In the genomic region with DNA sequence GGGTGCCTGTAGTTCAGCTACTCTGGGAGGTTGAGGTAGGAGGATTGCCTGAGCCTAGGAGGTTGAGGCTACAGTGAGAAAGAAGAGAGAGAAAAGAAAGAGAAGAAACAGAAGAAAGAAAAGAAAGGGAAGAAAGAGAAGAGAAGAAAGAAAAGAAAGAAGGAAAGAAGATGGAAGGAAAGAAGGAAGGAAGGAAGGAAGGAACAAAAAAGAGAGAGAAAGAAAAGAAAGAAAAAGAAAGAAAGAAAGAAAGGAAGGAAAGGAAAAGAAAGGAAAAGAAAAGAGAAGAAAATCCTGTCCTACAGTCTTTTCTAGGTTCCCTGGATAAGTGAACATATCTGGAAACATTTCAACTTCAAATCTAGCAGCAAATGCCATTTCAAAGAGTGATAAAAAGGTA, we compare ENCODE assay signal across 9 cellular contexts.
"Had no signal": no experiment of that assay in that cellular context is flagged by ENCODE, and none has a peak within 500 bp of the region (broad histone marks: within the 10 kb centered on the region; RNA-seq: fewer than 3 reads in every experiment).

No MANE protein-coding gene starts in this region.

- H3K9me3 Mint-ChIP-seq: activated B cell treated with CpG ODN at 0.5 μM for 24 hours; endodermal cell; T-helper 1 cell treated with Interleukin-12 subunit alpha and Interleukin-12 subunit beta and Interleukin-4 antibody, amounts not matched to agents 30 μg/mL and 1 μg/mL, for 36 hours had no signal

- H3K4me3 Mint-ChIP-seq: activated B cell treated with CpG ODN at 0.5 μM for 24 hours; endodermal cell; T-helper 1 cell treated with Interleukin-12 subunit alpha and Interleukin-12 subunit beta and Interleukin-4 antibody, amounts not matched to agents 30 μg/mL and 1 μg/mL, for 36 hours had no signal

- H3K27me3 Mint-ChIP-seq: activated B cell treated with CpG ODN at 0.5 μM for 24 hours had no signal

- DNase-seq: activated B cell treated with CpG ODN at 0.5 μM for 24 hours; brain microvascular endothelial cell; cerebellar nuclear complex; dermis blood vessel endothelial cell; endodermal cell; retina; stimulated activated CD4-positive, alpha-beta T cell treated with anti-CD3 and anti-CD28 coated beads, Interleukin-15, amount 100 ng/mL, for 24 hours; stimulated activated CD4-positive, alpha-beta T cell treated with anti-CD3 and anti-CD28 coated beads, Interleukin-4, amount 100 ng/mL, for 4 hours had no signal

- H3K27ac Mint-ChIP-seq: activated B cell treated with CpG ODN at 0.5 μM for 24 hours, endodermal cell had no signal
